In the genomic region with DNA sequence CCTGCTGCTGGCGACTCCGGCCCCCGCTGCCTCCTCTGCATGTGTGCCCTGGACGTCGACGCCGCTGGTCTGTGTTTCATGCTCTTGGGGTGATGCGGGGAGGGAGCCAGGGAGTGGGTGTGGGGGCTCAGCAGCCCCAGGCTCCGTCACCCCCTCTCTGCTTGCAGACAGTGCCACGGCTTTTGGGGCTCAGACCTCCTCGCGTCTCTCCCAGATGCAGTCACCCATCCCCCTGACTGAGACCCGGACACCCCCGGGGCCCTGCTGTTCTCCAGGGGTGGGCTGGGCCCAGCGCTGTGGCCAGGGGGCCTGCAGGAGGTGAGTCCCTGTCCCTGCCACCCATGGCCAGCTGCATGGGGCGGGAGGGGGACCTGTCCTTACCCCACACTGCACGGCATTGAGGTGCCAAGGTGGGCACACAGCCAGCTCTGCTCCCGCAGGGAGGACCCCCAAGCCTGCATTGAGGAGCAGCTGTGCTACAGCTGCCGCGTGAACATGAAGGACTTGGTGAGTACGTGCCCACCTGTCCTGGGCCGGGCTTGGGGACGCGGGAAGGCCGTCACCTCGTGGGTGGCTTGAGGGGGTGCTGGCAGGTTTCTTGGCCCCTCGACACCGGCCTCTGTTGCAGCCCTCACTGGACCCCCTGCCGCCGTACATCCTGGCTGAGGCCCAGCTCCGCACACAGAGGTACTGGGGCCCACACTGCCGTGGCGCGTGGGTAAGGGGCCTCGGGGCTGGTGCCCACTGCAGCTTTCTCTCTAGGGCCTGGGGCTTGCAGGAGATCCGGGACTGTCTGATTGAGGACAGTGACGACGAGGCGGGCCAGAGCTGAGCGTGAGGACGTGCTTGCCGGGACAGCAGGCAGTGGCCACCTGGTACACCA, we compare ENCODE assay signal across 22 cellular contexts. TPM values are rescaled to one million over a fixed set of nuclear protein-coding genes. Genes with fewer than 3 reads are reported as not detected.
"Had no signal": no experiment of that assay in that cellular context is flagged by ENCODE, and none has a peak within 500 bp of the region (broad histone marks: within the 10 kb centered on the region; RNA-seq: fewer than 3 reads in every experiment).

No MANE protein-coding gene starts in this region.

- DNase-seq: activated B cell treated with CpG ODN at 0.5 μM for 24 hours; activated CD4-positive, alpha-beta memory T cell treated with anti-CD3 and anti-CD28 coated beads, Interleukin-2, amount 10 ng/mL, durations not matched to agents 7 days and 5 days; activated CD4-positive, alpha-beta T cell treated with anti-CD3 and anti-CD28 coated beads for 1 hour; activated CD4-positive, alpha-beta T cell treated with anti-CD3 and anti-CD28 coated beads, Interleukin-2, amount 10 ng/mL, durations not matched to agents 7 days and 5 days; aorta; MV-4-11; NCI-H1092 treated with DMSO at 0.1 percent for 48 hours; NCI-H1417 treated with DMSO at 0.1 percent for 48 hours; NCI-H1694 treated with DMSO at 0.1 percent for 48 hours; NCI-H2029 treated with DMSO at 0.1 percent for 48 hours; NCI-H345; NCI-H510A; NCI-H526 treated with DMSO at 0.1 percent for 48 hours; NCI-H82; Peyer's patch; SHP77; T-helper 17 cell; T1000 had no signal

- H3K9me3 Mint-ChIP-seq: activated B cell treated with CpG ODN at 0.5 μM for 24 hours; activated CD4-positive, alpha-beta memory T cell treated with anti-CD3 and anti-CD28 coated beads, Interleukin-2, amount 10 ng/mL, durations not matched to agents 7 days and 5 days; activated CD4-positive, alpha-beta T cell treated with anti-CD3 and anti-CD28 coated beads, Interleukin-2, amount 10 ng/mL, durations not matched to agents 7 days and 5 days; activated naive CD4-positive, alpha-beta T cell treated with anti-CD3 and anti-CD28 coated beads, Interleukin-2, amount 50 U/mL, for 24 hours had no signal

- H3K4me1 ChIP-seq: breast epithelium, Peyer's patch had no signal

- H3K4me3 ChIP-seq: breast epithelium, MG63, Peyer's patch had no signal

- H3K27ac ChIP-seq: breast epithelium, Peyer's patch had no signal

- H3K27me3 Mint-ChIP-seq: activated B cell treated with CpG ODN at 0.5 μM for 24 hours; activated CD4-positive, alpha-beta memory T cell treated with anti-CD3 and anti-CD28 coated beads, Interleukin-2, amount 10 ng/mL, durations not matched to agents 7 days and 5 days; activated CD4-positive, alpha-beta T cell treated with anti-CD3 and anti-CD28 coated beads, Interleukin-2, amount 10 ng/mL, durations not matched to agents 7 days and 5 days; activated naive CD4-positive, alpha-beta T cell treated with anti-CD3 and anti-CD28 coated beads, Interleukin-2, amount 50 U/mL, for 24 hours; T-helper 17 cell had no signal

- H3K4me3 Mint-ChIP-seq: activated B cell treated with CpG ODN at 0.5 μM for 24 hours; activated CD4-positive, alpha-beta memory T cell treated with anti-CD3 and anti-CD28 coated beads, Interleukin-2, amount 10 ng/mL, durations not matched to agents 7 days and 5 days; activated CD4-positive, alpha-beta T cell treated with anti-CD3 and anti-CD28 coated beads, Interleukin-2, amount 10 ng/mL, durations not matched to agents 7 days and 5 days; activated naive CD4-positive, alpha-beta T cell treated with anti-CD3 and anti-CD28 coated beads, Interleukin-2, amount 50 U/mL, for 24 hours; T-helper 17 cell had no signal

- ATAC-seq: T-helper 17 cell had no signal

- H3K27ac Mint-ChIP-seq: activated B cell treated with CpG ODN at 0.5 μM for 24 hours; activated CD4-positive, alpha-beta memory T cell treated with anti-CD3 and anti-CD28 coated beads, Interleukin-2, amount 10 ng/mL, durations not matched to agents 7 days and 5 days; activated CD4-positive, alpha-beta T cell treated with anti-CD3 and anti-CD28 coated beads, Interleukin-2, amount 10 ng/mL, durations not matched to agents 7 days and 5 days; activated naive CD4-positive, alpha-beta T cell treated with anti-CD3 and anti-CD28 coated beads, Interleukin-2, amount 50 U/mL, for 24 hours; T-helper 17 cell had no signal

- H3K4me1 Mint-ChIP-seq: activated B cell treated with CpG ODN at 0.5 μM for 24 hours; activated CD4-positive, alpha-beta T cell treated with anti-CD3 and anti-CD28 coated beads, Interleukin-2, amount 10 ng/mL, durations not matched to agents 7 days and 5 days had no signal

- H3K27me3 ChIP-seq: breast epithelium, MG63, Peyer's patch had no signal

- H3K9me3 ChIP-seq: breast epithelium, MG63, Peyer's patch had no signal

RNA-seq across cellular contexts. Expression of a gene that starts 28.4 kb away (rescaled TPM):
- total RNA-seq: SK-MEL-5 had no signal
